ENCODE assay signal across 15 cellular contexts in the genomic region with DNA sequence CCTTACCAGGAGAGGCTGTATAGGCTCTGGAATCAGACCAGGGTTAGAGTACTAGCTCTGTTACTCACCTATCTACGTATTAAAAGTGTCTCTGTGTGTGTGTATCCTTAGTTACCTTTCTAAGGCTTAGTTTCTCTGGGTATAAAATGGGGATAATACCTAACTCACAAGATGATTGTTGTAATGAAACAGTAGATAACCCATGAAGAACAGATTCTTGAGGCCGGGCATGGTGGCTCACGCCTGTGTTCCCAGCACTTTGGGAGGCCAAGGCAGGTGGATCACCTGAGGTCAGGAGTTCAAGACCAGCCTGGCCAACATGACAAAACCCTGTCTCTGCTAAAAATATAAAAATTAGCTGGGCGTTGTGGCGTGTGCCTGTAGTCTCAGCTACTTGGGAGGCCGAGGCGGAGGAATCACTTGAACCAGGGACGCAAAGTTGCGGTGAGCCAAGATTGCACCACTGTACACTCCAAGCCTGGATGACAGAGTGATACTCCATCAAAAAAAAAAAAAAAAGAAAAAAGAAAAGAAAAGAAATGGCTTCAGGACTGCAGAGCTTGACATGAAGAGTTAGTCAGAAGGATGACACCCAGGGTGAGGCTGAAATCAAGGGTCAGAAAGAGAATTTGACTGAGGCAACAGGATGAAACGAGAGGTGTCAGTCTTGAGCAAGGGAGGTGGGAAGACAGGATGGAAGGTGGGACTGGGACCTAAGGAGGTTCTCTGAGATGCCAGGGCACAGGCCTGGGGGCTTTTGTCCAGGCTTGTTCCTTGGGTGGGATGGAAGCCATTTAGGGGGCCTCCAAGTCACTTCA. TPM values are rescaled to one million over a fixed set of nuclear protein-coding genes. Genes with fewer than 3 reads are reported as not detected.
"Had no signal": no experiment of that assay in that cellular context is flagged by ENCODE, and none has a peak within 500 bp of the region (broad histone marks: within the 10 kb centered on the region; RNA-seq: fewer than 3 reads in every experiment).

No MANE protein-coding gene starts in this region.

- H3K4me3 Mint-ChIP-seq: activated CD4-positive, alpha-beta T cell treated with anti-CD3 and anti-CD28 coated beads, Interleukin-2, amount 10 ng/mL, durations not matched to agents 7 days and 5 days; activated CD8-positive, alpha-beta T cell treated with anti-CD3 and anti-CD28 coated beads, Interleukin-2, amount 10 ng/mL, durations not matched to agents 7 days and 5 days; activated naive CD4-positive, alpha-beta T cell treated with anti-CD3 and anti-CD28 coated beads for 36 hours; activated naive CD8-positive, alpha-beta T cell treated with anti-CD3 and anti-CD28 coated beads, Interleukin-2, amount 50 U/mL, for 24 hours; activated T-cell treated with anti-CD3 and anti-CD28 coated beads, Interleukin-2, amount 50 U/mL, for 24 hours; naive thymus-derived CD4-positive, alpha-beta T cell had no signal

- DNase-seq: activated CD4-positive, alpha-beta T cell treated with anti-CD3 and anti-CD28 coated beads, Interleukin-2, amount 10 ng/mL, durations not matched to agents 7 days and 5 days; activated CD8-positive, alpha-beta T cell treated with anti-CD3 and anti-CD28 coated beads, Interleukin-2, amount 10 ng/mL, durations not matched to agents 7 days and 5 days; activated naive CD4-positive, alpha-beta T cell treated with anti-CD3 and anti-CD28 coated beads for 36 hours; activated naive CD8-positive, alpha-beta T cell treated with anti-CD3 and anti-CD28 coated beads, Interleukin-2, amount 50 U/mL, for 24 hours; activated T-cell treated with anti-CD3 and anti-CD28 coated beads, Interleukin-2, amount 50 U/mL, for 24 hours; hypothalamus; naive thymus-derived CD4-positive, alpha-beta T cell; stimulated activated naive CD8-positive, alpha-beta T cell treated with anti-CD3 and anti-CD28 coated beads, Interleukin-15, Interleukin-2, amounts not matched to agents 100 U/mL and 50 U/mL, for 24 hours; transverse colon had no signal

- H3K9me3 ChIP-seq: ascending aorta, prostate gland, suprapubic skin, transverse colon had no signal

- H3K4me1 ChIP-seq: ascending aorta, prostate gland, suprapubic skin, transverse colon had no signal

- ATAC-seq: activated CD4-positive, CD25-positive, alpha-beta regulatory T cell treated with anti-CD3 and anti-CD28 coated beads, Interleukin-2, amount 50 U/mL, for 24 hours; activated CD8-positive, alpha-beta T cell treated with anti-CD3 and anti-CD28 coated beads, Interleukin-2, amount 10 ng/mL, durations not matched to agents 7 days and 5 days; activated naive CD8-positive, alpha-beta T cell treated with anti-CD3 and anti-CD28 coated beads, Interleukin-2, amount 50 U/mL, for 24 hours; stimulated activated naive CD8-positive, alpha-beta T cell treated with anti-CD3 and anti-CD28 coated beads, Interleukin-15, Interleukin-2, amounts not matched to agents 100 U/mL and 50 U/mL, for 24 hours had no signal

- H3K4me1 Mint-ChIP-seq: activated CD4-positive, alpha-beta T cell treated with anti-CD3 and anti-CD28 coated beads, Interleukin-2, amount 10 ng/mL, durations not matched to agents 7 days and 5 days; activated naive CD8-positive, alpha-beta T cell treated with anti-CD3 and anti-CD28 coated beads, Interleukin-2, amount 50 U/mL, for 24 hours had no signal

- H3K4me3 ChIP-seq: coronary artery, prostate gland, suprapubic skin, transverse colon had no signal

- H3K36me3 ChIP-seq: ascending aorta, prostate gland, suprapubic skin, transverse colon had no signal

- H3K27ac Mint-ChIP-seq: activated CD4-positive, alpha-beta T cell treated with anti-CD3 and anti-CD28 coated beads, Interleukin-2, amount 10 ng/mL, durations not matched to agents 7 days and 5 days; activated CD8-positive, alpha-beta T cell treated with anti-CD3 and anti-CD28 coated beads, Interleukin-2, amount 10 ng/mL, durations not matched to agents 7 days and 5 days; activated naive CD4-positive, alpha-beta T cell treated with anti-CD3 and anti-CD28 coated beads for 36 hours; activated naive CD8-positive, alpha-beta T cell treated with anti-CD3 and anti-CD28 coated beads, Interleukin-2, amount 50 U/mL, for 24 hours; activated T-cell treated with anti-CD3 and anti-CD28 coated beads, Interleukin-2, amount 50 U/mL, for 24 hours had no signal

- H3K36me3 Mint-ChIP-seq: naive thymus-derived CD4-positive, alpha-beta T cell had no signal

- H3K9me3 Mint-ChIP-seq: activated CD4-positive, alpha-beta T cell treated with anti-CD3 and anti-CD28 coated beads, Interleukin-2, amount 10 ng/mL, durations not matched to agents 7 days and 5 days; activated naive CD4-positive, alpha-beta T cell treated with anti-CD3 and anti-CD28 coated beads for 36 hours; activated naive CD8-positive, alpha-beta T cell treated with anti-CD3 and anti-CD28 coated beads, Interleukin-2, amount 50 U/mL, for 24 hours; activated T-cell treated with anti-CD3 and anti-CD28 coated beads, Interleukin-2, amount 50 U/mL, for 24 hours; naive thymus-derived CD4-positive, alpha-beta T cell had no signal

- H3K27me3 ChIP-seq: ascending aorta, suprapubic skin, transverse colon had no signal

- H3K27ac ChIP-seq: ascending aorta, coronary artery, prostate gland, suprapubic skin, transverse colon had no signal

- H3K27me3 Mint-ChIP-seq: activated CD4-positive, alpha-beta T cell treated with anti-CD3 and anti-CD28 coated beads, Interleukin-2, amount 10 ng/mL, durations not matched to agents 7 days and 5 days; activated naive CD8-positive, alpha-beta T cell treated with anti-CD3 and anti-CD28 coated beads, Interleukin-2, amount 50 U/mL, for 24 hours; activated T-cell treated with anti-CD3 and anti-CD28 coated beads, Interleukin-2, amount 50 U/mL, for 24 hours had no signal

RNA-seq across cellular contexts. Expression of a gene that starts 33.4 kb away (rescaled TPM):
- polyA plus RNA-seq: mammary epithelial cell had no signal
